ENCODE assay signal across 13 cellular contexts in the genomic region with DNA sequence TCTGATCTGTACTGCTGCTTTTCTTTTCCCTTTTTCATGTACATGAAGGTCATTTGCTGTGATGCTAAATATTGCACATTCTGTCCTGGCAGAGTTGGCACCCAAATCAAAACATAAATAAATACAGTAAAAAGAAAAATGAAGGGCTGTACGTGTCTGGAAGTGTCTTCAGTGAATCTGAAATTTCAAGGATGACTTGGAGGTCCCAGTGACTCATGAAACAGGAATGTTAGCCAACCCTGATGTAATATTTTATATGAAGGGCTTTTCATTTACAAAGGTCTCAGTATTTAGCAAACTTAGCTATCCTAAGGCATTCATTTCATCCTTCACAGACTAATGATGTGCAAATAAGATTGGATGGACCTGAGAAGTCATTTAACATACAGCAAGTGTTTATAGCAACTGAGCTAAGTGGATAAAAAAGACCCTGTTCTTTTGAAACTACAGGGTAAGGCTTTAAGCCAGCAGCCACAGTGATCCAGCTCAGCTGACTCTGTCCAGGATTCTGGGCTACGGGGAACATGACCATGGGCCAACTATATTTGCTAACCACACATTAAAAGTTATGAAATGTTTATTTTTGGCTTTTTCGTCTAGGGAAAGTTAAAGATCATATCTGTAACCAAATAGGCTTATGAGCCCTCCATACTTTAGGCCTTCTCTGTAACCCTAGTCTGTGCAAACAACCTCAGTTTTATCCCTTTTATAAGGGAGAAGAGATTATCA.
A peak's percentile ranks its signal among the peaks of the same experiment; 100 is the strongest.
DNase-seq lines count a peak whose midpoint lies in the region; ATAC-seq, FAIRE-seq and TF ChIP-seq lines count a peak whose summit lies in the region.
"Had no signal": no experiment of that assay in that cellular context is flagged by ENCODE, and none has a peak within 500 bp of the region (broad histone marks: within the 10 kb centered on the region; RNA-seq: fewer than 3 reads in every experiment).

No MANE protein-coding gene starts in this region.

- no peak for TF ChIP-seq POLR2A in HepG2 (IDR thresholded peaks at IDR 0.05; ENCODE audit: insufficient read depth in 1 of 2, low read depth in 2 of 2, low read length in 2 of 2)
- TF ChIP-seq POLR2A in thyroid gland (IDR thresholded peaks at IDR 0.05): no peak

- H3K4me1 ChIP-seq in HepG2 (ENCODE audit: insufficient read depth, low read length): no peaks in the 10 kb centered on the region
- no peaks in the 10 kb centered on the region for H3K4me1 ChIP-seq in thyroid gland
- H3K4me1 ChIP-seq: BLaER1 treated with 17β-estradiol and CSF1 and Interleukin-3, amounts not matched to agents 10 nM and 100 nM had no signal

- POLR2A ChIA-PET in HepG2 (lab: Yijun Ruan, JAX): no interaction called here

- no peak for TF ChIP-seq CTCF in AG10803 (conservative IDR thresholded peaks at IDR 0.05; ENCODE audit: low read length)
- no peak for TF ChIP-seq CTCF in LNCaP clone FGC (IDR thresholded peaks at IDR 0.05; ENCODE audit: control insufficient read depth, extremely low read depth, insufficient read depth)
- TF ChIP-seq CTCF in cardiac fibroblast (IDR thresholded peaks at IDR 0.05; ENCODE audit: low read depth, low read length): no peak
- TF ChIP-seq CTCF in HepG2 (CRISPR knock-in tag; IDR thresholded peaks at IDR 0.05): no peak
- TF ChIP-seq CTCF in thyroid gland (IDR thresholded peaks at IDR 0.05): no peak

- TF ChIP-seq EP300 in HepG2 (IDR thresholded peaks at IDR 0.05; ENCODE audit: low read depth in 2 of 2, low read length in 2 of 2) (no peak), HepG2 (CRISPR knock-in tag; IDR thresholded peaks at IDR 0.05; ENCODE audit: borderline replicate concordance) (no peak)

- H3K27ac ChIP-seq in HepG2 (ENCODE audit: extremely low read length, insufficient read depth, low read length) (no peak overlapping the region), thyroid gland (no peak overlapping the region)
- H3K27ac ChIP-seq: BLaER1 treated with 17β-estradiol and CSF1 and Interleukin-3, amounts not matched to agents 10 nM and 100 nM; hepatocyte; skin epidermis had no signal

- H3K9me3 ChIP-seq in HepG2 (ENCODE audit: low read length) (no peaks in the 10 kb centered on the region), thyroid gland (no peaks in the 10 kb centered on the region)
- H3K9me3 ChIP-seq: BLaER1 treated with 17β-estradiol and CSF1 and Interleukin-3, amounts not matched to agents 10 nM and 100 nM had no signal

- DNase-seq in AG10803 (ENCODE audit: low read depth) (peak; percentile 32), LNCaP clone FGC (ENCODE audit: low read depth) (peak; percentile 44), cardiac fibroblast (ENCODE audit: low read depth in 2 of 2) (peak; percentile 7 to 74), HepG2 (ENCODE audit: low spot score) (peak; percentile 27), NCI-H748 treated with DMSO at 0.1 percent for 48 hours (lab: John Stamatoyannopoulos, UW) (no peak), SK-N-DZ (ENCODE audit: low spot score) (no peak), thyroid gland (no peak)
- DNase-seq: NCI-H2227 treated with DMSO at 0.1 percent for 48 hours had no signal

- in situ Hi-C loops in HepG2 (cut with HindIII; ENCODE audit: extremely low pct_ligation_motif_present, low pct_unique_long_range_greater_than_20kb): no loop called here

- H3K36me3 ChIP-seq in HepG2 (replicated peaks in 1 of 2; ENCODE audit: control insufficient read depth in 1 of 2, insufficient read depth in 2 of 2, low read length in 2 of 2) (no peaks in the 10 kb centered on the region), thyroid gland (no peaks in the 10 kb centered on the region)
- H3K36me3 ChIP-seq: BLaER1 treated with 17β-estradiol and CSF1 and Interleukin-3, amounts not matched to agents 10 nM and 100 nM had no signal

- no peak overlapping the region for H2AFZ ChIP-seq in HepG2 (ENCODE audit: low read length)
- H2AFZ ChIP-seq: hepatocyte had no signal

- ATAC-seq in HepG2: peak; percentile 49; the same call in 2 of the 3 replicates
- ATAC-seq in GM21447 (IDR thresholded peaks at IDR 0.05; ENCODE audit: unreplicated experiment): no peak
- ATAC-seq: activated T-helper 17 cell treated with anti-CD3 and anti-CD28 coated beads, Interleukin-2, amount 50 U/mL, for 72 hours had no signal

- no peak for TF ChIP-seq RAD21 in HepG2 (CRISPR knock-in tag; IDR thresholded peaks at IDR 0.05)

- CTCF ChIA-PET in HepG2 (lab: Yijun Ruan, JAX; ENCODE audit: low intra/inter-chr PET ratio, low total read pairs): no interaction called here

- BruUV-seq in HepG2 (replicated peaks; lab: Mats Ljungman, UMichigan): no TSS peak

- H3K4me3 ChIP-seq in AG10803 (ENCODE audit: low read length) (no peak overlapping the region), LNCaP clone FGC (ENCODE audit: low read depth, low read length) (no peak overlapping the region), cardiac fibroblast (replicated peaks in 1 of 2; ENCODE audit: low read depth in 2 of 2, low read length in 2 of 2) (no peak overlapping the region), HepG2 (replicated peaks in 1 of 3; ENCODE audit: insufficient read depth in 1 of 3, low read depth in 2 of 3, low read length in 3 of 3) (no peak overlapping the region), thyroid gland (replicated peaks in 1 of 3) (no peak overlapping the region)
- H3K4me3 ChIP-seq: BLaER1 treated with 17β-estradiol and CSF1 and Interleukin-3, amounts not matched to agents 10 nM and 100 nM; hepatocyte; skin epidermis had no signal

- no peaks in the 10 kb centered on the region for H3K27me3 ChIP-seq in HepG2 (ENCODE audit: control insufficient read depth in 1 of 2, insufficient read depth in 2 of 2, low read length in 2 of 2)
- no peaks in the 10 kb centered on the region for H3K27me3 ChIP-seq in thyroid gland
- H3K27me3 ChIP-seq: BLaER1 treated with 17β-estradiol and CSF1 and Interleukin-3, amounts not matched to agents 10 nM and 100 nM; hepatocyte had no signal

- H3K4me2 ChIP-seq in HepG2 (ENCODE audit: low read depth, low read length): no peak overlapping the region
- H3K4me2 ChIP-seq: BLaER1 treated with 17β-estradiol and CSF1 and Interleukin-3, amounts not matched to agents 10 nM and 100 nM; hepatocyte had no signal

- FAIRE-seq in HepG2 (lab: Jason Lieb, UNC): no peak

- intact Hi-C loops in HepG2 (cut with micrococcal nuclease; ENCODE audit: unreplicated experiment) (no loop called here), thyroid gland (cut with DNase I) (no loop called here)

- no peaks in the 10 kb centered on the region for H3K79me2 ChIP-seq in HepG2 (ENCODE audit: insufficient read depth, low read length)
- H3K79me2 ChIP-seq: hepatocyte had no signal

- 0% methylated on average over 3 of the region's 3 CpGs for WGBS in HepG2 (ENCODE audit: low lambda C conversion rate)
- 35 to 37% methylated on average over 3 of the region's 3 CpGs for WGBS in thyroid gland, 2 donors

- no peak overlapping the region for H3K9ac ChIP-seq in HepG2 (ENCODE audit: insufficient read depth, low read depth, low read length)
- H3K9ac ChIP-seq: BLaER1 treated with 17β-estradiol and CSF1 and Interleukin-3, amounts not matched to agents 10 nM and 100 nM had no signal

- no peaks in the 10 kb centered on the region for H4K20me1 ChIP-seq in HepG2 (ENCODE audit: insufficient read depth, low read length)
- H4K20me1 ChIP-seq: BLaER1 treated with 17β-estradiol and CSF1 and Interleukin-3, amounts not matched to agents 10 nM and 100 nM had no signal

TF ChIP-seq in HepG2, 621 proteins besides CTCF, POLR2A, EP300 and RAD21:
- TF ChIP-seq BCL6 (CRISPR knock-in tag; IDR thresholded peaks at IDR 0.05): peak; percentile 84
- no peak for TF ChIP-seq CAMTA2 (CRISPR knock-in tag; IDR thresholded peaks at IDR 0.05; ENCODE audit: borderline replicate concordance)

Comparison
In these comparisons a context has a peak if more than half of its experiments do, and no peak if none do; other contexts are left out.
1. DNase-seq: peak in AG10803 (single experiment), LNCaP clone FGC (single experiment), cardiac fibroblast (2 of 2) and HepG2 (single experiment); none in NCI-H748 treated with DMSO at 0.1 percent for 48 hours (single experiment), SK-N-DZ (single experiment) and thyroid gland (0 of 2).